Comparison of ENCODE assay signal across 10 cellular contexts in genomic region chr9:99181621-99182020, GRCh38. TPM values are rescaled to one million over a fixed set of nuclear protein-coding genes. Genes with fewer than 3 reads are reported as not detected.
DNase-seq lines count a peak whose midpoint lies in the region; ATAC-seq and TF ChIP-seq lines count a peak whose summit lies in the region.
"Had no signal": no experiment of that assay in that cellular context is flagged by ENCODE, and none has a peak within 500 bp of the region (broad histone marks: within the 10 kb centered on the region; RNA-seq: fewer than 3 reads in every experiment).

No MANE protein-coding gene starts in this region.

- peak overlapping the region; percentile 63 for H3K4me3 Mint-ChIP-seq in activated T-helper 1 cell treated with anti-CD3 and anti-CD28 coated beads, Interleukin-12 subunit alpha, Interleukin-12 subunit beta, Interleukin-2, Interleukin-4 antibody, amounts not matched to agents 30 ng/mL and 10 ng/mL and 1 ng/mL, durations not matched to agents 14 hours and 24 hours and 36 hours
- H3K4me3 Mint-ChIP-seq in stimulated activated naive B cell treated with anti-CD40 and anti-IgM and Interleukin-4, amounts not matched to agents 10 μg/mL and 1 μg/mL and 100 μg/mL, for 72 hours: peak overlapping the region; percentile 52 to 58
- H3K4me3 Mint-ChIP-seq: CD4-positive, alpha-beta T cell had no signal

- peak overlapping the region; percentile 86 for H3K27ac Mint-ChIP-seq in activated T-helper 1 cell treated with anti-CD3 and anti-CD28 coated beads, Interleukin-12 subunit alpha, Interleukin-12 subunit beta, Interleukin-2, Interleukin-4 antibody, amounts not matched to agents 30 ng/mL and 10 ng/mL and 1 ng/mL, durations not matched to agents 14 hours and 24 hours and 36 hours
- peak overlapping the region; percentile 100 for H3K27ac Mint-ChIP-seq in stimulated activated naive B cell treated with anti-CD40 and anti-IgM and Interleukin-4, amounts not matched to agents 10 μg/mL and 1 μg/mL and 100 μg/mL, for 72 hours
- H3K27ac Mint-ChIP-seq: CD4-positive, alpha-beta T cell had no signal

- peak; percentile 4 for DNase-seq in activated gamma-delta T cell treated with anti-CD3 and anti-CD28 coated beads, Interleukin-2, amount 50 U/mL, for 16 hours (ENCODE audit: low read depth)
- DNase-seq in activated gamma-delta T cell (lab: John Stamatoyannopoulos, UW) (no peak), erythroblast (lab: John Stamatoyannopoulos, UW) (no peak), cerebellar nuclear complex (lab: John Stamatoyannopoulos, UW) (no peak), AG08395 (ENCODE audit: low spot score) (no peak)
- DNase-seq in activated T-helper 1 cell treated with anti-CD3 and anti-CD28 coated beads, Interleukin-12 subunit alpha, Interleukin-12 subunit beta, Interleukin-2, Interleukin-4 antibody, amounts not matched to agents 30 ng/mL and 10 ng/mL and 1 ng/mL, durations not matched to agents 14 hours and 24 hours and 36 hours (ENCODE audit: low spot score): peak; percentile 36
- peak; percentile 89 for DNase-seq in stimulated activated naive B cell treated with anti-CD40 and anti-IgM and Interleukin-4, amounts not matched to agents 10 μg/mL and 1 μg/mL and 100 μg/mL, for 72 hours
- DNase-seq: CD4-positive, alpha-beta T cell; dorsolateral prefrontal cortex had no signal

- H3K27me3 Mint-ChIP-seq in activated T-helper 1 cell treated with anti-CD3 and anti-CD28 coated beads, Interleukin-12 subunit alpha, Interleukin-12 subunit beta, Interleukin-2, Interleukin-4 antibody, amounts not matched to agents 30 ng/mL and 10 ng/mL and 1 ng/mL, durations not matched to agents 14 hours and 24 hours and 36 hours (ENCODE audit: insufficient read depth): peaks cover 3% of the 10 kb centered on the region
- H3K27me3 Mint-ChIP-seq in stimulated activated naive B cell treated with anti-CD40 and anti-IgM and Interleukin-4, amounts not matched to agents 10 μg/mL and 1 μg/mL and 100 μg/mL, for 72 hours: no peaks in the 10 kb centered on the region
- H3K27me3 Mint-ChIP-seq: CD4-positive, alpha-beta T cell had no signal

- no peaks in the 10 kb centered on the region for H3K9me3 Mint-ChIP-seq in activated T-helper 1 cell treated with anti-CD3 and anti-CD28 coated beads, Interleukin-12 subunit alpha, Interleukin-12 subunit beta, Interleukin-2, Interleukin-4 antibody, amounts not matched to agents 30 ng/mL and 10 ng/mL and 1 ng/mL, durations not matched to agents 14 hours and 24 hours and 36 hours
- H3K9me3 Mint-ChIP-seq in stimulated activated naive B cell treated with anti-CD40 and anti-IgM and Interleukin-4, amounts not matched to agents 10 μg/mL and 1 μg/mL and 100 μg/mL, for 72 hours: no peaks in the 10 kb centered on the region
- H3K9me3 Mint-ChIP-seq: CD4-positive, alpha-beta T cell had no signal

- intact Hi-C loops in activated T-helper 1 cell treated with anti-CD3 and anti-CD28 coated beads, Interleukin-12 subunit alpha, Interleukin-12 subunit beta, Interleukin-2, Interleukin-4 antibody, amounts not matched to agents 30 ng/mL and 10 ng/mL and 1 ng/mL, durations not matched to agents 14 hours and 24 hours and 36 hours (cut with micrococcal nuclease): loop anchor here (2.0 to 5.0 kb wide), 7 partner anchors 56 to 1246 kb away; partner anchors contain the start of gene MSANTD3

- no peak for TF ChIP-seq POLR2A in erythroblast (IDR thresholded peaks at IDR 0.05; ENCODE audit: low read length)

- no peaks in the 10 kb centered on the region for H3K36me3 Mint-ChIP-seq in activated T-helper 1 cell treated with anti-CD3 and anti-CD28 coated beads, Interleukin-12 subunit alpha, Interleukin-12 subunit beta, Interleukin-2, Interleukin-4 antibody, amounts not matched to agents 30 ng/mL and 10 ng/mL and 1 ng/mL, durations not matched to agents 14 hours and 24 hours and 36 hours (ENCODE audit: low read depth)
- H3K36me3 Mint-ChIP-seq in stimulated activated naive B cell treated with anti-CD40 and anti-IgM and Interleukin-4, amounts not matched to agents 10 μg/mL and 1 μg/mL and 100 μg/mL, for 72 hours: peaks cover 8 to 21% of the 10 kb centered on the region in 2 donors

- ATAC-seq in HG03097 (IDR thresholded peaks at IDR 0.05; ENCODE audit: low FRiP score, unreplicated experiment): peak; percentile 39
- peak; percentile 53 to 66 for ATAC-seq in stimulated activated naive B cell treated with anti-CD40 and anti-IgM and Interleukin-4, amounts not matched to agents 10 μg/mL and 1 μg/mL and 100 μg/mL, for 72 hours (replicated peaks)

- peaks cover 69% of the 10 kb centered on the region for H3K4me1 Mint-ChIP-seq in activated T-helper 1 cell treated with anti-CD3 and anti-CD28 coated beads, Interleukin-12 subunit alpha, Interleukin-12 subunit beta, Interleukin-2, Interleukin-4 antibody, amounts not matched to agents 30 ng/mL and 10 ng/mL and 1 ng/mL, durations not matched to agents 14 hours and 24 hours and 36 hours (ENCODE audit: low read depth)
- peaks cover 76 to 97% of the 10 kb centered on the region in 2 donors for H3K4me1 Mint-ChIP-seq in stimulated activated naive B cell treated with anti-CD40 and anti-IgM and Interleukin-4, amounts not matched to agents 10 μg/mL and 1 μg/mL and 100 μg/mL, for 72 hours

RNA-seq across cellular contexts. Expression of gene ALG2, which starts 40.1 kb away (rescaled TPM):
- total RNA-seq in activated T-helper 1 cell treated with anti-CD3 and anti-CD28 coated beads, Interleukin-12 subunit alpha, Interleukin-12 subunit beta, Interleukin-2, Interleukin-4 antibody, amounts not matched to agents 30 ng/mL and 10 ng/mL and 1 ng/mL, durations not matched to agents 14 hours and 24 hours and 36 hours: 37.6 and 39.7 TPM in 2 replicates

RNA-seq across cellular contexts. Expression of gene SEC61B, which starts 40.5 kb away (rescaled TPM):
- 180 and 184 TPM in 2 replicates for total RNA-seq in activated T-helper 1 cell treated with anti-CD3 and anti-CD28 coated beads, Interleukin-12 subunit alpha, Interleukin-12 subunit beta, Interleukin-2, Interleukin-4 antibody, amounts not matched to agents 30 ng/mL and 10 ng/mL and 1 ng/mL, durations not matched to agents 14 hours and 24 hours and 36 hours

Comparison
In these comparisons a context has a peak if more than half of its experiments do, and no peak if none do; other contexts are left out.
1. DNase-seq: peak in activated gamma-delta T cell treated with anti-CD3 and anti-CD28 coated beads, Interleukin-2, amount 50 U/mL, for 16 hours (single experiment), activated T-helper 1 cell treated with anti-CD3 and anti-CD28 coated beads, Interleukin-12 subunit alpha, Interleukin-12 subunit beta, Interleukin-2, Interleukin-4 antibody, amounts not matched to agents 30 ng/mL and 10 ng/mL and 1 ng/mL, durations not matched to agents 14 hours and 24 hours and 36 hours (single experiment) and stimulated activated naive B cell treated with anti-CD40 and anti-IgM and Interleukin-4, amounts not matched to agents 10 μg/mL and 1 μg/mL and 100 μg/mL, for 72 hours (single experiment); none in activated gamma-delta T cell (single experiment), erythroblast (0 of 2), cerebellar nuclear complex (0 of 2) and AG08395 (single experiment).